8 cellular contexts compared by ENCODE assay signal in genomic region chr2:126656311-126657145, GRCh38. TPM values are rescaled to one million over a fixed set of nuclear protein-coding genes. Genes with fewer than 3 reads are reported as not detected.
A peak's percentile ranks its signal among the peaks of the same experiment; 100 is the strongest.
DNase-seq lines count a peak whose midpoint lies in the region; ATAC-seq, FAIRE-seq and TF ChIP-seq lines count a peak whose summit lies in the region.

No MANE protein-coding gene starts in this region.

- intact Hi-C loops in Panc1 (cut with micrococcal nuclease; ENCODE audit: unreplicated experiment) = no loop called here

- no peak for DNase-seq in Panc1 (ENCODE audit: low read depth, low spot score)
- DNase-seq in small intestine = peak; percentile 6
- DNase-seq in NCI-H2171 (lab: John Stamatoyannopoulos, UW) = no peak
- DNase-seq in inferior parietal cortex (ENCODE audit: extremely low spot score) = no peak

- CTCF ChIA-PET in Panc1 (lab: Charles Lee) = no interaction called here

- H3K36me3 ChIP-seq in Panc1 (ENCODE audit: control insufficient read depth, insufficient read depth, low read length) (no peaks in the 10 kb centered on the region), iPS-18a (ENCODE audit: control insufficient read depth, low read depth, low read length) (no peaks in the 10 kb centered on the region), small intestine (ENCODE audit: control insufficient read depth in 2 of 2, insufficient read depth in 2 of 2, low read length in 2 of 2) (no peaks in the 10 kb centered on the region)

- FAIRE-seq in small intestine (lab: Jason Lieb, UNC) = no peak

- no TSS peak for BruUV-seq in Panc1 (replicated peaks; lab: Mats Ljungman, UMichigan)

- 4 to 14% (median 9%) methylated on average over 36 to 51 of the region's 51 CpGs for whole genome bisulfite sequencing in small intestine, 3 donors

- in situ Hi-C loops in Panc1 (cut with HindIII; ENCODE audit: low pct_unique_long_range_greater_than_20kb, low sequenced_read_pairs) = no loop called here

- ATAC-seq in GM18499 (IDR thresholded peaks at IDR 0.05; ENCODE audit: insufficient read depth, unreplicated experiment) (peak; percentile 2), HG02642 (IDR thresholded peaks at IDR 0.05; ENCODE audit: poor library complexity, unreplicated experiment) (peak; percentile 35), Panc1 (no peak)

- H3K9ac ChIP-seq in iPS-18a (ENCODE audit: low read length) = peak overlapping the region; percentile 74

- no peak for TF ChIP-seq CTCF in Panc1 (IDR thresholded peaks at IDR 0.05)

- POLR2A ChIA-PET in Panc1 (lab: Charles Lee) = no interaction called here

- H3K27ac ChIP-seq in Panc1 (ENCODE audit: low read length) = peak overlapping the region; percentile 82
- peak overlapping the region; percentile 40 for H3K27ac ChIP-seq in angular gyrus (ENCODE audit: low read depth, low read length)
- H3K27ac ChIP-seq in iPS-18a (ENCODE audit: low read length) = no peak overlapping the region
- H3K27ac ChIP-seq in small intestine (ENCODE audit: low read depth in 1 of 2, low read length in 1 of 2) = peak overlapping the region; percentile 80 to 89

- H3K9me3 ChIP-seq in Panc1 (ENCODE audit: control insufficient read depth, insufficient read depth, low read depth, low read length) (no peaks in the 10 kb centered on the region), iPS-18a (ENCODE audit: control insufficient read depth, low read depth, low read length) (no peaks in the 10 kb centered on the region), small intestine (ENCODE audit: control insufficient read depth, low read depth) (no peaks in the 10 kb centered on the region)

- peaks cover 30% of the 10 kb centered on the region for H3K4me1 ChIP-seq in Panc1 (ENCODE audit: control insufficient read depth, insufficient read depth, low read length)
- H3K4me1 ChIP-seq in iPS-18a (ENCODE audit: control insufficient read depth, low read depth, low read length) = peaks cover 29% of the 10 kb centered on the region
- H3K4me1 ChIP-seq in small intestine (ENCODE audit: control insufficient read depth in 2 of 2, insufficient read depth in 1 of 2, low read depth in 1 of 2, low read length in 1 of 2) = no peaks in the 10 kb centered on the region

- H3K27me3 ChIP-seq in Panc1 (ENCODE audit: control insufficient read depth, insufficient read depth, low read length) = no peaks in the 10 kb centered on the region
- peaks cover 13% of the 10 kb centered on the region for H3K27me3 ChIP-seq in iPS-18a (ENCODE audit: control insufficient read depth, insufficient read depth, low read length)
- no peaks in the 10 kb centered on the region for H3K27me3 ChIP-seq in small intestine (ENCODE audit: control insufficient read depth in 2 of 2, insufficient read depth in 2 of 2, low read length in 2 of 2)

- no peak overlapping the region for H3K4me3 ChIP-seq in Panc1 (ENCODE audit: low read depth in 2 of 2, low read length in 2 of 2)
- H3K4me3 ChIP-seq in iPS-18a (ENCODE audit: low read length) = peak overlapping the region; percentile 77
- peak overlapping the region; percentile 62 to 64 for H3K4me3 ChIP-seq in small intestine (ENCODE audit: low read depth in 1 of 2, low read length in 2 of 2)

RNA-seq across cellular contexts. Expression of gene GYPC, which starts 0.6 kb away (rescaled TPM):
- 0.57 TPM for total RNA-seq in Panc1 (2021; ENCODE audit: unreplicated experiment)
- not detected for polyA plus RNA-seq in Panc1 (2012; ENCODE audit: insufficient read length)
- 10 to 100 TPM in 2 of 3 donors, 1 to 10 TPM in 1; 4.5 to 50.5 (median 43.9) TPM for polyA plus RNA-seq in small intestine

Comparison
In these comparisons a context has a peak if more than half of its experiments do, and no peak if none do; other contexts are left out.
1. H3K4me3 ChIP-seq: peak in iPS-18a (single experiment) and small intestine (2 of 2); none in Panc1 (0 of 2).